In genomic region chr14:100824946-100825690, GRCh38 we compare ENCODE assay signal across 13 cellular contexts. TPM values are rescaled to one million over a fixed set of nuclear protein-coding genes. Genes with fewer than 3 reads are reported as not detected.
A peak's percentile ranks its signal among the peaks of the same experiment; 100 is the strongest.
DNase-seq lines count a peak whose midpoint lies in the region; ATAC-seq and TF ChIP-seq lines count a peak whose summit lies in the region.
"Had no signal": no experiment of that assay in that cellular context is flagged by ENCODE, and none has a peak within 500 bp of the region (broad histone marks: within the 10 kb centered on the region; RNA-seq: fewer than 3 reads in every experiment).

No MANE protein-coding gene starts in this region.

- H3K36me3 ChIP-seq in heart left ventricle (no peaks in the 10 kb centered on the region), vagina (no peaks in the 10 kb centered on the region)

- WGBS in heart left ventricle, 4 donors: 53 to 78% (median 57%) methylated on average over 27 to 33 of the region's 33 CpGs

- TF ChIP-seq CTCF in heart left ventricle (IDR thresholded peaks at IDR 0.05) (no peak), vagina (IDR thresholded peaks at IDR 0.05) (no peak)

- ATAC-seq in heart left ventricle (no peak), left ventricle myocardium superior (no peak), naive B cell (ENCODE audit: low read depth in 2 of 2) (no peak), GM21360 (IDR thresholded peaks at IDR 0.05; ENCODE audit: unreplicated experiment) (no peak)
- ATAC-seq in naive thymus-derived CD8-positive, alpha-beta T cell: no peak
- ATAC-seq: effector memory CD8-positive, alpha-beta T cell had no signal

- H3K4me3 ChIP-seq in heart left ventricle: peak overlapping the region in 8 of 12 donors; percentile 15 to 60 (median 45)
- H3K4me3 ChIP-seq in vagina: peak overlapping the region; percentile 43 to 46

- intact Hi-C loops in heart left ventricle (cut with DNase I): loop anchor here in 2 of 10 donors (10.0 kb wide), 1 partner anchor 150 kb away; no protein-coding TSS in a partner anchor
- intact Hi-C loops in left ventricle myocardium superior (cut with micrococcal nuclease): no loop called here
- intact Hi-C loops in vagina (cut with DNase I): no loop called here

- peaks cover 11 to 63% (median 57%) of the 10 kb centered on the region in 3 donors for H3K27me3 Mint-ChIP-seq in naive B cell
- H3K27me3 Mint-ChIP-seq in naive thymus-derived CD8-positive, alpha-beta T cell: peaks cover 15 to 75% (median 40%) of the 10 kb centered on the region in 5 donors

- H3K36me3 Mint-ChIP-seq in naive B cell: peaks cover 0 to 9% of the 10 kb centered on the region in 2 donors
- peaks cover 0 to 6% (median 0%) of the 10 kb centered on the region in 3 donors for H3K36me3 Mint-ChIP-seq in naive thymus-derived CD8-positive, alpha-beta T cell

- DNase-seq in heart left ventricle (peak in 1 of 5 donors; percentile 43), left ventricle myocardium superior (no peak), naive B cell (no peak), vagina (ENCODE audit: extremely low spot score in 2 of 2) (no peak), NCI-H2081 (lab: John Stamatoyannopoulos, UW) (no peak)
- no peak for DNase-seq in naive thymus-derived CD8-positive, alpha-beta T cell
- DNase-seq: effector memory CD8-positive, alpha-beta T cell; Kasumi-1; NCI-H524 treated with DMSO at 0.1 percent for 48 hours had no signal

- peaks cover 9 to 72% (median 42%) of the 10 kb centered on the region in 9 donors for H3K27me3 ChIP-seq in heart left ventricle
- H3K27me3 ChIP-seq in vagina: no peaks in the 10 kb centered on the region

- POLR2A ChIA-PET in naive thymus-derived CD8-positive, alpha-beta T cell (lab: Charles Lee): no interaction called here

- peak overlapping the region in 6 of 8 donors; percentile 20 to 76 (median 45) for H3K4me3 Mint-ChIP-seq in naive B cell
- H3K4me3 Mint-ChIP-seq in naive thymus-derived CD8-positive, alpha-beta T cell: peak overlapping the region in 3 of 10 donors; percentile 33 to 58 (median 44)
- H3K4me3 Mint-ChIP-seq: activated T-helper 1 cell treated with anti-CD3 and anti-CD28 coated beads, Interleukin-12 subunit alpha, Interleukin-12 subunit beta, Interleukin-2, Interleukin-4 antibody, amounts not matched to agents 30 ng/mL and 10 ng/mL and 1 ng/mL, durations not matched to agents 14 hours and 24 hours and 36 hours had no signal

- TF ChIP-seq POLR2A in heart left ventricle (IDR thresholded peaks at IDR 0.05): no peak
- no peak for TF ChIP-seq POLR2A in vagina (IDR thresholded peaks at IDR 0.05)

- H3K9me3 ChIP-seq in heart left ventricle: peaks cover 0 to 7% (median 0%) of the 10 kb centered on the region in 12 donors
- no peaks in the 10 kb centered on the region for H3K9me3 ChIP-seq in vagina

- no peaks in the 10 kb centered on the region for H3K4me1 ChIP-seq in heart left ventricle
- H3K4me1 ChIP-seq in vagina: peaks cover 4% of the 10 kb centered on the region

- H3K27ac ChIP-seq in heart left ventricle (no peak overlapping the region), cingulate gyrus (ENCODE audit: low read depth, low read length) (peak overlapping the region; percentile 72), vagina (peak overlapping the region; percentile 79)

- H3K9me3 Mint-ChIP-seq in naive B cell: peaks cover 5 to 20% (median 9%) of the 10 kb centered on the region in 7 donors
- H3K9me3 Mint-ChIP-seq in naive thymus-derived CD8-positive, alpha-beta T cell: peaks cover 0 to 13% (median 4%) of the 10 kb centered on the region in 9 donors

- no peak overlapping the region for H3K27ac Mint-ChIP-seq in naive B cell
- H3K27ac Mint-ChIP-seq in naive thymus-derived CD8-positive, alpha-beta T cell: no peak overlapping the region
- H3K27ac Mint-ChIP-seq: activated T-helper 1 cell treated with anti-CD3 and anti-CD28 coated beads, Interleukin-12 subunit alpha, Interleukin-12 subunit beta, Interleukin-2, Interleukin-4 antibody, amounts not matched to agents 30 ng/mL and 10 ng/mL and 1 ng/mL, durations not matched to agents 14 hours and 24 hours and 36 hours; effector memory CD8-positive, alpha-beta T cell had no signal

- peaks cover 12 to 22% (median 13%) of the 10 kb centered on the region in 3 donors for H3K4me1 Mint-ChIP-seq in naive B cell
- H3K4me1 Mint-ChIP-seq in naive thymus-derived CD8-positive, alpha-beta T cell: peaks cover 2 to 17% (median 9%) of the 10 kb centered on the region in 4 donors

RNA-seq across cellular contexts. Expression of gene MEG3, which starts 0.8 kb away (rescaled TPM):
- total RNA-seq in heart left ventricle: 10 to 100 TPM in 4 of 9 donors, 1 to 10 TPM in 5; 3.6 to 37.7 (median 9.9) TPM
- 10 to 100 TPM in 1 of 2 donors, 1 to 10 TPM in 1; 5.6 to 36.7 TPM for polyA plus RNA-seq in heart left ventricle
- total RNA-seq in left ventricle myocardium superior: 20.6 TPM
- polyA plus RNA-seq in naive B cell (ENCODE audit: low read depth in 6 of 6): under 1 TPM in 1 of 6 donors, not detected in 5; 0.18 TPM
- total RNA-seq in vagina: 126 TPM
- total RNA-seq in naive thymus-derived CD8-positive, alpha-beta T cell: not detected
- not detected for polyA plus RNA-seq in naive thymus-derived CD8-positive, alpha-beta T cell
- total RNA-seq: activated T-helper 1 cell treated with anti-CD3 and anti-CD28 coated beads, Interleukin-12 subunit alpha, Interleukin-12 subunit beta, Interleukin-2, Interleukin-4 antibody, amounts not matched to agents 30 ng/mL and 10 ng/mL and 1 ng/mL, durations not matched to agents 14 hours and 24 hours and 36 hours; T-helper 1 cell treated with Interleukin-12 subunit alpha and Interleukin-12 subunit beta and Interleukin-4 antibody, amounts not matched to agents 30 ng/mL and 1 ng/mL, for 36 hours had no signal

Comparison
In these comparisons a context has a peak if more than half of its experiments do, and no peak if none do; other contexts are left out.
1. H3K27ac ChIP-seq: peak in cingulate gyrus (single experiment) and vagina (single experiment); none in heart left ventricle (0 of 12).